Comparison of ENCODE assay signal across 15 cellular contexts in the genomic region with DNA sequence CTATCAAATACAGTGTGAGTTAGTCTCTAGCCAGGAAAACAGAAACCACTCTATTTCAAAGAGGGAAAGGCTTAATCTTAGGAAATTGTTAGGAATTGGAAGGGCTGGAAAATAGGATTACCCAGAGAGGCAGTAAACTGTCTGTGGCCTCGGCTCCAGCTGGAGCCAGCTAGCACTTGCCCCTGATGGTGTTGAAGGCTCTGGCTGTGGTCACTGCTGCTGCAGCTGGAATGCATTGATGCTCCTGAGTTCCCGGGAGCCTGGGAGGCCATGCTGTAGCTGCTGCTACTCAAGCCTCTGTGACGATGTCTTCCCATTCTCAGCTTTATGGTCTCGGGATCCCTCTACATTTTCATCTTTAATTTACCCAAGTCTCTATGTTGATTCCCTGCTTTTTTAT. TPM values are rescaled to one million over a fixed set of nuclear protein-coding genes. Genes with fewer than 3 reads are reported as not detected.
DNase-seq lines count a peak whose midpoint lies in the region; ATAC-seq and TF ChIP-seq lines count a peak whose summit lies in the region.
"Had no signal": no experiment of that assay in that cellular context is flagged by ENCODE, and none has a peak within 500 bp of the region (broad histone marks: within the 10 kb centered on the region; RNA-seq: fewer than 3 reads in every experiment).

No MANE protein-coding gene starts in this region.

- peak; percentile 39 for DNase-seq in GM23338 (ENCODE audit: low spot score)
- peak; percentile 40 for DNase-seq in amniotic epithelial cell (ENCODE audit: low read depth)
- DNase-seq in left cardiac atrium: no peak
- DNase-seq in trophoblast cell: no peak
- DNase-seq in COR-L47 (lab: John Stamatoyannopoulos, UW): no peak
- no peak for DNase-seq in activated T-cell treated with anti-CD3 and anti-CD28 coated beads for 4 hours
- DNase-seq: activated CD4-positive, CD25-positive, alpha-beta regulatory T cell treated with anti-CD3 and anti-CD28 coated beads, Interleukin-2, amount 50 U/mL, for 72 hours; activated T-cell treated with anti-CD3 and anti-CD28 coated beads, Interleukin-2, amount 50 U/mL, for 1 hour; adrenal gland; CD8-positive, alpha-beta memory T cell; MV-4-11; NCI-H2171 treated with DMSO at 0.1 percent for 48 hours had no signal

- peak overlapping the region; percentile 76 for H3K4ac ChIP-seq in trophoblast cell (ENCODE audit: low read depth, low read length)

- intact Hi-C loops in left cardiac atrium (cut with DNase I): no loop called here

- H3K36me3 ChIP-seq in GM23338 (ENCODE audit: insufficient read depth) (peaks cover 41% of the 10 kb centered on the region), trophoblast cell (ENCODE audit: control insufficient read depth in 1 of 2, insufficient read depth in 2 of 2, low read length in 2 of 2) (peaks cover 11 to 19% of the 10 kb centered on the region in 2 experiments)

- H3K14ac ChIP-seq in trophoblast cell (ENCODE audit: low read length): no peak overlapping the region

- no CpG with 5 or more reads among the region's 4 CpGs for WGBS in trophoblast cell (ENCODE audit: extremely low coverage, insufficient coverage, insufficient read length)

- no peaks in the 10 kb centered on the region for H3K9me2 ChIP-seq in GM23338 (ENCODE audit: insufficient read depth)

- H3K4me3 ChIP-seq in GM23338 (no peak overlapping the region), trophoblast cell (ENCODE audit: low read depth, low read length) (no peak overlapping the region)
- H3K4me3 ChIP-seq: adrenal gland, gastroesophageal sphincter, skin epidermis had no signal

- H3K23ac ChIP-seq in trophoblast cell (ENCODE audit: low read length): no peak overlapping the region

- H3K27ac ChIP-seq in GM23338 (ENCODE audit: low read depth): peak overlapping the region; percentile 75; the same call in 1 of the 2 replicates
- peak overlapping the region; percentile 3 for H3K27ac ChIP-seq in trophoblast cell (ENCODE audit: low read depth, low read length)
- H3K27ac ChIP-seq: adrenal gland, gastroesophageal sphincter, skin epidermis had no signal

- H3K79me2 ChIP-seq in GM23338 (replicated peaks; ENCODE audit: insufficient read depth): peaks cover 100% of the 10 kb centered on the region
- H3K79me2 ChIP-seq in trophoblast cell (ENCODE audit: control insufficient read depth, insufficient read depth, low read length, poor library complexity): no peaks in the 10 kb centered on the region

- H3K9ac ChIP-seq in trophoblast cell (ENCODE audit: low read length): no peak overlapping the region

- peak overlapping the region; percentile 28 for H4K12ac ChIP-seq in trophoblast cell (ENCODE audit: low read depth, low read length)

- no peak overlapping the region for H2BK120ac ChIP-seq in trophoblast cell (ENCODE audit: insufficient read depth, low read length, poor library complexity)

- H3K79me1 ChIP-seq in trophoblast cell (ENCODE audit: low read length): no peaks in the 10 kb centered on the region

- peaks cover 70% of the 10 kb centered on the region for H3K36me3 Mint-ChIP-seq in GM23338 (ENCODE audit: low read depth)
- peaks cover 98% of the 10 kb centered on the region for H3K36me3 Mint-ChIP-seq in activated T-helper 17 cell treated with anti-CD3 and anti-CD28 coated beads, Interleukin-2, amount 50 U/mL, for 72 hours (ENCODE audit: low read depth)

- peaks cover 3% of the 10 kb centered on the region for H3K27me3 Mint-ChIP-seq in GM23338 (ENCODE audit: insufficient read depth, low read depth, poor library complexity)
- H3K27me3 Mint-ChIP-seq in activated T-helper 17 cell treated with anti-CD3 and anti-CD28 coated beads, Interleukin-2, amount 50 U/mL, for 72 hours: no peaks in the 10 kb centered on the region
- H3K27me3 Mint-ChIP-seq: CD8-positive, alpha-beta memory T cell had no signal

- no peak for TF ChIP-seq CTCF in GM23338 (conservative IDR thresholded peaks at IDR 0.05; ENCODE audit: low read depth in 2 of 2)

- H3K4me1 Mint-ChIP-seq in GM23338: peaks cover 21% of the 10 kb centered on the region
- peaks cover 59% of the 10 kb centered on the region for H3K4me1 Mint-ChIP-seq in activated T-helper 17 cell treated with anti-CD3 and anti-CD28 coated beads, Interleukin-2, amount 50 U/mL, for 72 hours

- peaks cover 63% of the 10 kb centered on the region for H4K20me1 ChIP-seq in GM23338 (replicated peaks; ENCODE audit: insufficient read depth)

- H2AFZ ChIP-seq in GM23338 (no peak overlapping the region), trophoblast cell (ENCODE audit: insufficient read depth, low read length, poor library complexity) (no peak overlapping the region)

- no peaks in the 10 kb centered on the region for H3F3A ChIP-seq in GM23338 (replicated peaks; ENCODE audit: low read depth)

- H3K27me3 ChIP-seq in GM23338 (ENCODE audit: insufficient read depth): no peaks in the 10 kb centered on the region
- H3K27me3 ChIP-seq in trophoblast cell (ENCODE audit: insufficient read depth, low read length): no peaks in the 10 kb centered on the region
- H3K27me3 ChIP-seq: adrenal gland, gastroesophageal sphincter had no signal

- H2BK5ac ChIP-seq in trophoblast cell (ENCODE audit: low read depth, low read length, poor library complexity): no peak overlapping the region

- no peak overlapping the region for H3K4me2 ChIP-seq in GM23338
- H3K4me2 ChIP-seq in trophoblast cell (ENCODE audit: low read length): no peak overlapping the region

- no peak overlapping the region for H2AK5ac ChIP-seq in trophoblast cell (ENCODE audit: low read length)

- no peak overlapping the region for H3K4me3 Mint-ChIP-seq in GM23338
- H3K4me3 Mint-ChIP-seq in activated T-helper 17 cell treated with anti-CD3 and anti-CD28 coated beads, Interleukin-2, amount 50 U/mL, for 72 hours: no peak overlapping the region
- H3K4me3 Mint-ChIP-seq: CD8-positive, alpha-beta memory T cell had no signal

- H3K27ac Mint-ChIP-seq in GM23338: peak overlapping the region; percentile 43
- no peak overlapping the region for H3K27ac Mint-ChIP-seq in activated T-helper 17 cell treated with anti-CD3 and anti-CD28 coated beads, Interleukin-2, amount 50 U/mL, for 72 hours

- H2BK12ac ChIP-seq in trophoblast cell (ENCODE audit: low read length): no peak overlapping the region

- H3K18ac ChIP-seq in trophoblast cell (ENCODE audit: low read length): no peak overlapping the region

- no peaks in the 10 kb centered on the region for H3K9me3 Mint-ChIP-seq in GM23338
- H3K9me3 Mint-ChIP-seq in activated T-helper 17 cell treated with anti-CD3 and anti-CD28 coated beads, Interleukin-2, amount 50 U/mL, for 72 hours: no peaks in the 10 kb centered on the region
- H3K9me3 Mint-ChIP-seq: CD8-positive, alpha-beta memory T cell had no signal

- no peak overlapping the region for H4K8ac ChIP-seq in trophoblast cell (ENCODE audit: low read depth, low read length)

- ATAC-seq in GM23338: peak; percentile 85
- peak; percentile 63 to 69 for ATAC-seq in left cardiac atrium
- ATAC-seq in activated T-helper 17 cell treated with anti-CD3 and anti-CD28 coated beads, Interleukin-2, amount 50 U/mL, for 72 hours (replicated peaks): no peak
- ATAC-seq: gastroesophageal sphincter had no signal

- H3K9me3 ChIP-seq in trophoblast cell (ENCODE audit: insufficient read depth, low read depth, low read length): no peaks in the 10 kb centered on the region
- H3K9me3 ChIP-seq: adrenal gland, gastroesophageal sphincter had no signal

- H3K4me1 ChIP-seq in GM23338 (ENCODE audit: insufficient read depth) (peaks cover 14% of the 10 kb centered on the region; the same call in 1 of the 2 replicates), trophoblast cell (ENCODE audit: control insufficient read depth in 1 of 2, insufficient read depth in 2 of 2, low read length in 2 of 2) (peaks cover 2 to 7% of the 10 kb centered on the region in 2 experiments)

- H4K91ac ChIP-seq in trophoblast cell (ENCODE audit: low read depth, low read length): no peak overlapping the region

TF ChIP-seq in GM23338, 12 proteins besides CTCF, POLR2A, EP300 and RAD21 (continues in another document):
- no peak for TF ChIP-seq CREB1 (CRISPR knock-in tag; IDR thresholded peaks at IDR 0.05; ENCODE audit: low read depth)
- TF ChIP-seq ZNF114 (CRISPR knock-in tag; IDR thresholded peaks at IDR 0.05): no peak
- TF ChIP-seq STAT1 (IDR thresholded peaks at IDR 0.05; ENCODE audit: unreplicated experiment): no peak
- no peak for TF ChIP-seq JUNB (IDR thresholded peaks at IDR 0.05; ENCODE audit: unreplicated experiment)
- no peak for TF ChIP-seq EZH2phosphoT487 (IDR thresholded peaks at IDR 0.05; ENCODE audit: unreplicated experiment)
- no peak for TF ChIP-seq ZNF331 (CRISPR knock-in tag; IDR thresholded peaks at IDR 0.05; ENCODE audit: low read depth)
- TF ChIP-seq NANOG (IDR thresholded peaks at IDR 0.05; ENCODE audit: borderline replicate concordance): no peak
- TF ChIP-seq POLR2AphosphoS5 (IDR thresholded peaks at IDR 0.05; ENCODE audit: low read depth): no peak
- TF ChIP-seq REST (IDR thresholded peaks at IDR 0.05; ENCODE audit: unreplicated experiment): no peak

RNA-seq across cellular contexts. Expression of gene RAD23B, which starts 29.6 kb away (rescaled TPM):
- total RNA-seq in GM23338 (2014; rRNA removed; shearing (Covaris generic)): 117 and 137 TPM in 2 replicates
- 31.1 and 33.1 TPM in 2 replicates for polyA plus RNA-seq in GM23338 (2016; fragmentation: Nextera tagmentation; extraction: Ambion mirVana)
- 10 to 100 TPM; 87.6 to 88.7 TPM for total RNA-seq in left cardiac atrium
- 272 and 284 TPM in 2 replicates for polyA plus RNA-seq in trophoblast cell (2013)
- 100 to 1,000 TPM in 1 of 2 donors, 10 to 100 TPM in 1; 67.7 to 113 TPM for total RNA-seq in activated T-helper 17 cell treated with anti-CD3 and anti-CD28 coated beads, Interleukin-2, amount 50 U/mL, for 72 hours

Comparison
In these comparisons a context has a peak if more than half of its experiments do, and no peak if none do; other contexts are left out.
1. DNase-seq: peak in GM23338 (single experiment) and amniotic epithelial cell (single experiment); none in left cardiac atrium (single experiment), trophoblast cell (0 of 2), COR-L47 (single experiment) and activated T-cell treated with anti-CD3 and anti-CD28 coated beads for 4 hours (single experiment).